15 cellular contexts compared by ENCODE assay signal in the genomic region with DNA sequence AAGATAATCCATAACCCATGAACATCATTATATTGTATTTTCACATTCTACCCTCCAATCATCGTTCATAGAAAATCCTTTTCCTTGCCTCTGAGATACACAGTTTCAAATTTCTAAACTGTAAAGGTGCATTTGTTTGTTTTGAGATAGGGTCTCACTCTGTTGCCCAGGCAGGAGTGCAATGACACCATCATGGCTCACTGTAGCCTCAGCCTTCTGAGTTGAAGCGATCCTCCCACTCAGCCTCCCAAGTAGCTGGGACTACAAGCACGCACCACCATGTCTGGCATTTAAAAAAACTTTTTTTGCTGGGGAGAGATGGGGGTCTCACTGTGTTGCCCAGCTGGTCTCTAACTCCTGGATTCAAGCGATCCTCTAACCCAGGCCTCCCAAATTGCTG. TPM values are rescaled to one million over a fixed set of nuclear protein-coding genes. Genes with fewer than 3 reads are reported as not detected.
DNase-seq lines count a peak whose midpoint lies in the region; ATAC-seq and TF ChIP-seq lines count a peak whose summit lies in the region.
"Had no signal": no experiment of that assay in that cellular context is flagged by ENCODE, and none has a peak within 500 bp of the region (broad histone marks: within the 10 kb centered on the region; RNA-seq: fewer than 3 reads in every experiment).

No MANE protein-coding gene starts in this region.

- no peak for ATAC-seq in activated T-helper 17 cell treated with anti-CD3 and anti-CD28 coated beads, Interleukin-2, amount 50 U/mL, for 72 hours (replicated peaks)
- ATAC-seq in naive thymus-derived CD8-positive, alpha-beta T cell, result no peak
- ATAC-seq: GM23338 had no signal

- no peaks in the 10 kb centered on the region for H3K27me3 ChIP-seq in vagina
- H3K27me3 ChIP-seq: BLaER1 treated with 17β-estradiol and CSF1 and Interleukin-3, amounts not matched to agents 10 nM and 100 nM had no signal

- H3K4me3 Mint-ChIP-seq in activated T-helper 17 cell treated with anti-CD3 and anti-CD28 coated beads, Interleukin-2, amount 50 U/mL, for 72 hours, result no peak overlapping the region
- no peak overlapping the region for H3K4me3 Mint-ChIP-seq in naive thymus-derived CD8-positive, alpha-beta T cell
- H3K4me3 Mint-ChIP-seq: B cell, GM23338, HFFc6, IgD-negative memory B cell had no signal

- CTCF ChIA-PET in HEK293 (lab: Yijun Ruan, JAX), result no interaction called here

- POLR2A ChIA-PET in HEK293 (lab: Yijun Ruan, JAX), result interaction anchor here (4.5 kb wide), 1 partner anchor 58 kb away, joined by 31 read pairs; a partner anchor contains a TSS
- POLR2A ChIA-PET in naive thymus-derived CD8-positive, alpha-beta T cell (lab: Charles Lee), result interaction anchor here (1.8 to 21.5 kb wide), 4 partner anchors 10 to 59 kb away, joined by 5 to 544 read pairs (median 59); a partner anchor contains a TSS

- no peak for DNase-seq in naive thymus-derived CD8-positive, alpha-beta T cell
- DNase-seq in vagina (ENCODE audit: extremely low spot score in 2 of 2) (no peak), NCI-H1436 (lab: John Stamatoyannopoulos, UW) (no peak), NCI-H1048 (lab: John Stamatoyannopoulos, UW) (no peak)
- DNase-seq: 8988T, Caco-2, HCEC 1CT, HFFc6 had no signal

- no peaks in the 10 kb centered on the region for H3K36me3 Mint-ChIP-seq in activated T-helper 17 cell treated with anti-CD3 and anti-CD28 coated beads, Interleukin-2, amount 50 U/mL, for 72 hours (ENCODE audit: low read depth)
- H3K36me3 Mint-ChIP-seq in naive thymus-derived CD8-positive, alpha-beta T cell, result no peaks in the 10 kb centered on the region
- H3K36me3 Mint-ChIP-seq: IgD-negative memory B cell had no signal

- peaks cover 14% of the 10 kb centered on the region for H3K4me1 Mint-ChIP-seq in activated T-helper 17 cell treated with anti-CD3 and anti-CD28 coated beads, Interleukin-2, amount 50 U/mL, for 72 hours
- peaks cover 27 to 58% (median 51%) of the 10 kb centered on the region in 4 donors for H3K4me1 Mint-ChIP-seq in naive thymus-derived CD8-positive, alpha-beta T cell

- H3K27me3 Mint-ChIP-seq in activated T-helper 17 cell treated with anti-CD3 and anti-CD28 coated beads, Interleukin-2, amount 50 U/mL, for 72 hours, result no peaks in the 10 kb centered on the region
- peaks cover 0 to 4% (median 0%) of the 10 kb centered on the region in 5 donors for H3K27me3 Mint-ChIP-seq in naive thymus-derived CD8-positive, alpha-beta T cell

- H3K4me3 ChIP-seq in HEK293 (ENCODE audit: low read depth, low read length) (no peak overlapping the region), vagina (no peak overlapping the region)
- H3K4me3 ChIP-seq: BLaER1 treated with 17β-estradiol and CSF1 and Interleukin-3, amounts not matched to agents 10 nM and 100 nM; GM23338 had no signal

- H3K4me1 ChIP-seq in HEK293 (ENCODE audit: control insufficient read depth, insufficient read depth, low read length), result peaks cover 2% of the 10 kb centered on the region
- H3K4me1 ChIP-seq in vagina, result peaks cover 10% of the 10 kb centered on the region

- intact Hi-C loops in vagina (cut with DNase I), result no loop called here

- no peak for TF ChIP-seq POLR2A in vagina (IDR thresholded peaks at IDR 0.05)

- H3K36me3 ChIP-seq in HEK293 (ENCODE audit: control insufficient read depth in 2 of 2, insufficient read depth in 1 of 2, low read length in 2 of 2) (no peaks in the 10 kb centered on the region), vagina (no peaks in the 10 kb centered on the region)
- H3K36me3 ChIP-seq: BLaER1 treated with 17β-estradiol and CSF1 and Interleukin-3, amounts not matched to agents 10 nM and 100 nM had no signal

- peak overlapping the region; percentile 8 for H3K27ac Mint-ChIP-seq in activated T-helper 17 cell treated with anti-CD3 and anti-CD28 coated beads, Interleukin-2, amount 50 U/mL, for 72 hours
- H3K27ac Mint-ChIP-seq in naive thymus-derived CD8-positive, alpha-beta T cell, result peak overlapping the region in 7 of 10 donors; percentile 11 to 77 (median 28)
- H3K27ac Mint-ChIP-seq: B cell, GM23338, HFFc6, IgD-negative memory B cell had no signal

- no peaks in the 10 kb centered on the region for H3K9me3 ChIP-seq in HEK293 (ENCODE audit: control insufficient read depth, insufficient read depth, low read depth, low read length)
- no peaks in the 10 kb centered on the region for H3K9me3 ChIP-seq in vagina
- H3K9me3 ChIP-seq: BLaER1 treated with 17β-estradiol and CSF1 and Interleukin-3, amounts not matched to agents 10 nM and 100 nM; Caco-2 had no signal

- H3K27ac ChIP-seq in 22Rv1 (peak overlapping the region; percentile 96), HEK293 (ENCODE audit: extremely low read depth, low read depth, low read length) (no peak overlapping the region), vagina (no peak overlapping the region)
- H3K27ac ChIP-seq: BLaER1 treated with 17β-estradiol and CSF1 and Interleukin-3, amounts not matched to agents 10 nM and 100 nM had no signal

- no peaks in the 10 kb centered on the region for H3K9me3 Mint-ChIP-seq in activated T-helper 17 cell treated with anti-CD3 and anti-CD28 coated beads, Interleukin-2, amount 50 U/mL, for 72 hours
- H3K9me3 Mint-ChIP-seq in naive thymus-derived CD8-positive, alpha-beta T cell, result no peaks in the 10 kb centered on the region
- H3K9me3 Mint-ChIP-seq: GM23338, HFFc6, IgD-negative memory B cell had no signal

- TF ChIP-seq CTCF in 22Rv1 (IDR thresholded peaks at IDR 0.05) (no peak), HEK293 (tag by site-specific recombination; IDR thresholded peaks at IDR 0.05) (no peak), vagina (IDR thresholded peaks at IDR 0.05) (no peak)

TF ChIP-seq in HEK293, 187 proteins besides CTCF, POLR2A, EP300 and RAD21:
- peak; percentile 93 for TF ChIP-seq ZNF121 (tag by site-specific recombination; IDR thresholded peaks at IDR 0.05)
- no peak for TF ChIP-seq ZNF560 (tag by site-specific recombination; IDR thresholded peaks at IDR 0.05; ENCODE audit: borderline replicate concordance)

RNA-seq across cellular contexts. Expression of a gene that starts 58.1 kb away (rescaled TPM):
- total RNA-seq in activated T-helper 17 cell treated with anti-CD3 and anti-CD28 coated beads, Interleukin-2, amount 50 U/mL, for 72 hours, result 10 to 100 TPM; 33.1 to 40.8 TPM
- 100 to 1,000 TPM in 1 of 2 experiments, 10 to 100 TPM in 1; 86.8 to 107 TPM for total RNA-seq in naive thymus-derived CD8-positive, alpha-beta T cell
- 100 to 1,000 TPM in 1 of 3 donors, 10 to 100 TPM in 2; 42.9 to 114 (median 65.1) TPM for polyA plus RNA-seq in naive thymus-derived CD8-positive, alpha-beta T cell
- total RNA-seq in vagina, result 74.4 TPM
